ENCODE assay signal across 24 cellular contexts in genomic region chr12:21337959-21338704, GRCh38. TPM values are rescaled to one million over a fixed set of nuclear protein-coding genes. Genes with fewer than 3 reads are reported as not detected.
DNase-seq lines count a peak whose midpoint lies in the region; ATAC-seq and TF ChIP-seq lines count a peak whose summit lies in the region.
"Had no signal": no experiment of that assay in that cellular context is flagged by ENCODE, and none has a peak within 500 bp of the region (broad histone marks: within the 10 kb centered on the region; RNA-seq: fewer than 3 reads in every experiment).

No MANE protein-coding gene starts in this region.

- DNase-seq in D341Med (ENCODE audit: low spot score): peak; percentile 48
- DNase-seq in NCI-H82 (lab: John Stamatoyannopoulos, UW): peak; percentile 86
- peak; percentile 72 for DNase-seq in cerebellum (ENCODE audit: low spot score)
- no peak for DNase-seq in stimulated activated naive CD8-positive, alpha-beta T cell treated with anti-CD3 and anti-CD28 coated beads, Interleukin-15, Interleukin-2, amounts not matched to agents 100 U/mL and 50 U/mL, for 24 hours
- no peak for DNase-seq in T-helper 1 cell
- no peak for DNase-seq in type B pancreatic cell (ENCODE audit: extremely low spot score, unreplicated experiment)
- DNase-seq in activated CD8-positive, alpha-beta memory T cell treated with anti-CD3 and anti-CD28 coated beads, Interleukin-2, amount 50 U/mL, for 4 hours: no peak
- DNase-seq: BE2C; Caco-2; CD4-positive, CD25-positive, alpha-beta regulatory T cell; GM23248; Kasumi-1; MG63; NCI-H1092; NCI-H1436 treated with DMSO at 0.1 percent for 48 hours; NCI-H2029 treated with DMSO at 0.1 percent for 48 hours; NCI-H2171 treated with DMSO at 0.1 percent for 48 hours; NCI-H446; NCI-H69; NK-92 treated with Interleukin-12 subunit alpha and Interleukin-12 subunit beta, amount 100 ng/mL, for 24 hours had no signal

- no peaks in the 10 kb centered on the region for H3K36me3 Mint-ChIP-seq in type B pancreatic cell
- H3K36me3 Mint-ChIP-seq: CD4-positive, CD25-positive, alpha-beta regulatory T cell; IgD-negative memory B cell had no signal

- H3K4me1 Mint-ChIP-seq in type B pancreatic cell (ENCODE audit: unreplicated experiment): no peaks in the 10 kb centered on the region
- H3K4me1 Mint-ChIP-seq: CD4-positive, CD25-positive, alpha-beta regulatory T cell; IgD-negative memory B cell had no signal

- no peaks in the 10 kb centered on the region for H3K27me3 Mint-ChIP-seq in type B pancreatic cell
- H3K27me3 Mint-ChIP-seq: IgD-negative memory B cell had no signal

- no peak overlapping the region for H3K27ac Mint-ChIP-seq in type B pancreatic cell
- H3K27ac Mint-ChIP-seq: CD4-positive, CD25-positive, alpha-beta regulatory T cell; IgD-negative memory B cell had no signal

- TF ChIP-seq CTCF in type B pancreatic cell (conservative IDR thresholded peaks at IDR 0.05): no peak

- H3K4me3 Mint-ChIP-seq in type B pancreatic cell: no peak overlapping the region
- H3K4me3 Mint-ChIP-seq: CD4-positive, CD25-positive, alpha-beta regulatory T cell; IgD-negative memory B cell had no signal

- ATAC-seq in stimulated activated naive CD8-positive, alpha-beta T cell treated with anti-CD3 and anti-CD28 coated beads, Interleukin-15, Interleukin-2, amounts not matched to agents 100 U/mL and 50 U/mL, for 24 hours: peak; percentile 43
- ATAC-seq: GM12878, HCT116, Right ventricle myocardium inferior had no signal

- no peaks in the 10 kb centered on the region for H3K9me3 Mint-ChIP-seq in type B pancreatic cell
- H3K9me3 Mint-ChIP-seq: CD4-positive, CD25-positive, alpha-beta regulatory T cell; IgD-negative memory B cell had no signal

RNA-seq across cellular contexts. Expression of gene SLCO1A2, which starts 3.4 kb away (rescaled TPM):
- total RNA-seq in cerebellum: 5.9 TPM
- 0.82 and 10.7 TPM in 2 replicates for total RNA-seq in type B pancreatic cell (ENCODE audit: low replicate concordance)
- total RNA-seq: CD4-positive, CD25-positive, alpha-beta regulatory T cell; GM12878; GM23248; Right ventricle myocardium inferior had no signal

RNA-seq across cellular contexts. Expression of gene IAPP, which starts 34.6 kb away (rescaled TPM):
- total RNA-seq in cerebellum (not detected), type B pancreatic cell (ENCODE audit: low replicate concordance) (10.0 and 10.4 TPM in 2 replicates)
- total RNA-seq: Caco-2; CD4-positive, CD25-positive, alpha-beta regulatory T cell; GM12878; GM23248; Right ventricle myocardium inferior had no signal

Comparison
In these comparisons a context has a peak if more than half of its experiments do, and no peak if none do; other contexts are left out.
1. DNase-seq: peak in D341Med (single experiment), NCI-H82 (single experiment) and cerebellum (single experiment); none in stimulated activated naive CD8-positive, alpha-beta T cell treated with anti-CD3 and anti-CD28 coated beads, Interleukin-15, Interleukin-2, amounts not matched to agents 100 U/mL and 50 U/mL, for 24 hours (single experiment), T-helper 1 cell (0 of 5), type B pancreatic cell (single experiment) and activated CD8-positive, alpha-beta memory T cell treated with anti-CD3 and anti-CD28 coated beads, Interleukin-2, amount 50 U/mL, for 4 hours (single experiment).
2. RNA of gene IAPP, which starts 34.6 kb away (total RNA-seq): 10.0 to 10.4 TPM in type B pancreatic cell; not detected in cerebellum (single experiment); every median in the first group is over 10 times any median in the second.